21 cellular contexts compared by ENCODE assay signal in the genomic region with DNA sequence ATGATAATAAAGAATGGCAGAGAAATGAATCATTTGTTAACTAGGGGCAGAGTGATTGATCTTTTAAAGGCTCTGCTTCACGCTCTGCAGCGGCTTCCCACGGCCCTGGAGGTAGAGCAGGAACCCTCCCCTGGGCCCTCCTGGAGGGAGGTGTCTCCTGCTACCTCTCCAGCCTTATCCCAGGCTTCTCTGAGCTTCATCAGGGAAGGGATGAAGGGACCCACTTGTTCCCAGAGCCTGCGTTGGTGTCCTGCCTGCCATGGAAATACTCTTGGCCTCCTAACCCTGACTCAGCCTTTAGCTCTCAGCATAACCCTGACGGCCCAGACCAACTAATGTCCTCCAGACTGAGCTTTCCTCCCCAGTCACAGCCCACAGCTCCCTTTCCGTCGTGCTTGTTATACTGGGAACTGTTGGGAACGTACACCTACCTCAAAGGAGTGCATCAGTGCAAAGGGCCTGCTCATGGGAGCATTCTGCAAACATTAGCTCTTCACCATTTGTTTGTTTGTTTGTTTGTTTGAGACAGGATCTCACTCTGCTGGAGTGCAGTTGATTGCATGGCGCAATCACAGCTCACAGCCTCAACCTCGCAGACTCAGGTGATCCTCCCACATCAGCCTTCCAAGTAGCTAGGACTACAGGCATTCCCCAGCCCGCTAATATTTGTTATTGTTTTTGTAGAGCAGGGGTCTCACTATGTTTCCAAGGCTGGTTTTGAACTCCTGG.
"Had no signal": no experiment of that assay in that cellular context is flagged by ENCODE, and none has a peak within 500 bp of the region (broad histone marks: within the 10 kb centered on the region; RNA-seq: fewer than 3 reads in every experiment).

No MANE protein-coding gene starts in this region.

- H3K36me3 Mint-ChIP-seq: activated CD4-positive, alpha-beta memory T cell treated with anti-CD3 and anti-CD28 coated beads for 36 hours; activated naive CD8-positive, alpha-beta T cell treated with anti-CD3 and anti-CD28 coated beads for 36 hours had no signal

- DNase-seq: activated CD4-positive, alpha-beta memory T cell treated with anti-CD3 and anti-CD28 coated beads for 36 hours; activated CD4-positive, alpha-beta T cell treated with anti-CD3 and anti-CD28 coated beads for 48 hours; activated CD4-positive, CD25-positive, alpha-beta regulatory T cell; activated naive CD4-positive, alpha-beta T cell treated with Interleukin-2 at 50 U/mL for 16 hours; activated naive CD8-positive, alpha-beta T cell treated with anti-CD3 and anti-CD28 coated beads for 36 hours; activated T-cell treated with anti-CD3 and anti-CD28 coated beads, Interleukin-2, amount 50 U/mL, for 48 hours; colonic mucosa; dorsolateral prefrontal cortex; heart right ventricle; left ventricle myocardium superior; mammary epithelial cell; spleen; stimulated activated CD4-positive, alpha-beta T cell treated with anti-CD3 and anti-CD28 coated beads, Interleukin-4, amount 100 ng/mL, for 1 hour; stimulated activated naive CD4-positive, alpha-beta T cell treated with Interleukin-2 at 50 U/mL for 16 hours; T1000; upper lobe of left lung had no signal

- H3K27ac Mint-ChIP-seq: activated CD4-positive, alpha-beta memory T cell treated with anti-CD3 and anti-CD28 coated beads for 36 hours; activated naive CD8-positive, alpha-beta T cell treated with anti-CD3 and anti-CD28 coated beads for 36 hours; T-helper 1 cell treated with Interleukin-12 subunit alpha and Interleukin-12 subunit beta and Interleukin-4 antibody, amounts not matched to agents 30 μg/mL and 1 μg/mL, for 36 hours had no signal

- ATAC-seq: heart right ventricle, left ventricle myocardium superior had no signal

- H3K27me3 ChIP-seq: breast epithelium, colonic mucosa, dorsolateral prefrontal cortex, heart right ventricle, spleen, upper lobe of left lung had no signal

- H3K4me3 Mint-ChIP-seq: activated CD4-positive, alpha-beta memory T cell treated with anti-CD3 and anti-CD28 coated beads for 36 hours; activated naive CD8-positive, alpha-beta T cell treated with anti-CD3 and anti-CD28 coated beads for 36 hours; central memory CD8-positive, alpha-beta T cell; T-helper 1 cell treated with Interleukin-12 subunit alpha and Interleukin-12 subunit beta and Interleukin-4 antibody, amounts not matched to agents 30 μg/mL and 1 μg/mL, for 36 hours had no signal

- H3K4me1 ChIP-seq: breast epithelium, colonic mucosa, heart right ventricle, spleen, upper lobe of left lung had no signal

- H3K27ac ChIP-seq: breast epithelium, colonic mucosa, dorsolateral prefrontal cortex, epithelial cell of prostate, heart right ventricle, spleen, thoracic aorta, upper lobe of left lung had no signal

- H3K4me1 Mint-ChIP-seq: activated naive CD8-positive, alpha-beta T cell treated with anti-CD3 and anti-CD28 coated beads for 36 hours; central memory CD8-positive, alpha-beta T cell had no signal

- H3K36me3 ChIP-seq: breast epithelium, colonic mucosa, heart right ventricle, spleen, thoracic aorta, upper lobe of left lung had no signal

- H3K9me3 Mint-ChIP-seq: activated CD4-positive, alpha-beta memory T cell treated with anti-CD3 and anti-CD28 coated beads for 36 hours; activated naive CD8-positive, alpha-beta T cell treated with anti-CD3 and anti-CD28 coated beads for 36 hours; central memory CD8-positive, alpha-beta T cell; T-helper 1 cell treated with Interleukin-12 subunit alpha and Interleukin-12 subunit beta and Interleukin-4 antibody, amounts not matched to agents 30 μg/mL and 1 μg/mL, for 36 hours had no signal

- H3K27me3 Mint-ChIP-seq: activated CD4-positive, alpha-beta memory T cell treated with anti-CD3 and anti-CD28 coated beads for 36 hours; activated naive CD8-positive, alpha-beta T cell treated with anti-CD3 and anti-CD28 coated beads for 36 hours; central memory CD8-positive, alpha-beta T cell had no signal

- H3K4me3 ChIP-seq: breast epithelium, colonic mucosa, dorsolateral prefrontal cortex, heart right ventricle, spleen, thoracic aorta, upper lobe of left lung had no signal

- H3K9me3 ChIP-seq: breast epithelium, colonic mucosa, heart right ventricle, spleen, thoracic aorta, upper lobe of left lung had no signal
